Comparison of ENCODE assay signal across 8 cellular contexts in the genomic region with DNA sequence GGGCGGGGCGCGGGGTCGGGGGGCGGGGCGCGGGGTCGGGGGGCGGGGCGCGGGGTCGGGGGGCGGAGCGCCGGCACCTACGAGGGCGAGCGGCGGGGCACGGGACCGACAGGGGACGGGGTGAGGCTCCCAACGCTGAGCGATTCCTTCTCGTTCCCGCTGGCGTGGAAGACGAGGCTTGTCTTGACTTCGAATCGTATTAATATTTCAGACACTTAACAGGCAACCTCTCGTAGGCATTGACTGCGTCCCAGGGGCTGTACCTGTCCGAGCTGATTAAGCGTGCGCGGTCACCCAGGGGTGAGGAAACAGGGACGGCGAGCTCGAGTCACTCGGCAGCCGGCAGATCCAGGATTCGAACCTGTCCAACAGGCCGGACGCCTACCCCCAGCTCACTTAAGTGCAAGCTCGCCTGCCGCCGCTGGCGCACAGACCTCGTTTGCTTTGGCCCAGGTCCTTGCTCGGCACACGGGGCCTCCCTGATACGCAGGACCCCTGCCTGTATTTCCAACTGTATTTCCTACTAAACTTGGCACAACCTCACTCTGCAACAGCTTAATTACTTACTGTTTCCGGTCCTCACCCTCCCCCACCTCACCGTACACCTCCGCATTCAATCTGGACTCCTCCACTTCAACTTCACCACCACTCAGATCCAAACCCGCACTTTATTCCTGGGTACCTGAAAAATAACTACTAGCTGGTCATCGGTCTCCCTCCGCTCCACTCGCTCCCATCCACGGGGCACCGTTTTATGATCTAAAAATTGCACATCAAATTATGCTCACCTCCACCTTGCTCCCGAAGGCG. TPM values are rescaled to one million over a fixed set of nuclear protein-coding genes. Genes with fewer than 3 reads are reported as not detected.
A peak's percentile ranks its signal among the peaks of the same experiment; 100 is the strongest.
DNase-seq lines count a peak whose midpoint lies in the region; ATAC-seq and TF ChIP-seq lines count a peak whose summit lies in the region.

No MANE protein-coding gene starts in this region.

- peaks cover 7% of the 10 kb centered on the region for H3K36me3 Mint-ChIP-seq in progenitor cell of endocrine pancreas (ENCODE audit: insufficient read depth)

- H3K27me3 ChIP-seq in adipocyte (replicated peaks; ENCODE audit: control insufficient read depth, insufficient read depth, low read length): no peaks in the 10 kb centered on the region
- no peaks in the 10 kb centered on the region for H3K27me3 ChIP-seq in right atrium auricular region

- peak overlapping the region; percentile 65 for H3K27ac Mint-ChIP-seq in progenitor cell of endocrine pancreas

- POLR2A ChIA-PET in AG04449 (lab: Yijun Ruan, JAX): no interaction called here

- H3K4me1 ChIP-seq in adipocyte (ENCODE audit: control insufficient read depth, insufficient read depth, low read length): peaks cover 37% of the 10 kb centered on the region
- peaks cover 0 to 41% of the 10 kb centered on the region in 2 donors for H3K4me1 ChIP-seq in right atrium auricular region

- CTCF ChIA-PET in AG04449 (lab: Yijun Ruan, JAX): interaction anchor here (0.6 to 2.4 kb wide), 6 partner anchors 23 to 1068 kb away, joined by 3 to 7 read pairs (median 4); no protein-coding TSS in a partner anchor

- H3K27ac ChIP-seq in right atrium auricular region: peak overlapping the region; percentile 86 to 90

- DNase-seq in AG04449 (ENCODE audit: low read depth, low spot score) (no peak), NCI-H526 (lab: John Stamatoyannopoulos, UW) (peak; percentile 43 to 87), adipocyte (ENCODE audit: low read depth) (no peak), right atrium auricular region (ENCODE audit: low spot score) (peak; percentile 67), progenitor cell of endocrine pancreas (ENCODE audit: low spot score, unreplicated experiment) (peak; percentile 43)
- DNase-seq in stimulated activated CD4-positive, alpha-beta T cell treated with anti-CD3 and anti-CD28 coated beads, Interleukin-2, amount 100 ng/mL, for 48 hours: no peak

- ATAC-seq in GM18867 (IDR thresholded peaks at IDR 0.05; ENCODE audit: unreplicated experiment) (peak; percentile 32), HG03066 (IDR thresholded peaks at IDR 0.05; ENCODE audit: low read depth, unreplicated experiment) (peak; percentile 33)

- H3K9ac ChIP-seq in adipocyte (ENCODE audit: low read length): peak overlapping the region; percentile 95

- no peak for TF ChIP-seq CTCF in AG04449 (IDR thresholded peaks at IDR 0.05; ENCODE audit: insufficient read depth, low read length, missing control alignments)
- no peak for TF ChIP-seq CTCF in right atrium auricular region (IDR thresholded peaks at IDR 0.05)
- TF ChIP-seq CTCF in progenitor cell of endocrine pancreas (IDR thresholded peaks at IDR 0.05; ENCODE audit: unreplicated experiment): no peak

- H3K36me3 ChIP-seq in adipocyte (ENCODE audit: control insufficient read depth, insufficient read depth, low read length, severe bottlenecking) (peaks cover 2% of the 10 kb centered on the region), right atrium auricular region (peaks cover 8% of the 10 kb centered on the region)

- H3K9me3 Mint-ChIP-seq in progenitor cell of endocrine pancreas (ENCODE audit: low read depth): no peaks in the 10 kb centered on the region

- H3K4me3 Mint-ChIP-seq in progenitor cell of endocrine pancreas (ENCODE audit: low read depth): peak overlapping the region; percentile 85

- H3K4me3 ChIP-seq in AG04449 (ENCODE audit: low read depth, low read length) (peak overlapping the region; percentile 81), adipocyte (ENCODE audit: low read length) (peak overlapping the region; percentile 97), right atrium auricular region (peak overlapping the region; percentile 54 to 68)

- H3K9me3 ChIP-seq in adipocyte (ENCODE audit: control insufficient read depth, low read length) (no peaks in the 10 kb centered on the region), right atrium auricular region (no peaks in the 10 kb centered on the region)

- peaks cover 7% of the 10 kb centered on the region for H3K27me3 Mint-ChIP-seq in progenitor cell of endocrine pancreas

- peaks cover 30% of the 10 kb centered on the region for H3K4me1 Mint-ChIP-seq in progenitor cell of endocrine pancreas (ENCODE audit: low read depth)

RNA-seq across cellular contexts. Expression of gene ZXDC, which starts 0.7 kb away (rescaled TPM):
- 10 to 100 TPM; 18.9 to 25.5 TPM for total RNA-seq in right atrium auricular region
- 40.0 and 40.5 TPM in 2 replicates for total RNA-seq in progenitor cell of endocrine pancreas

RNA-seq across cellular contexts. Expression of gene UROC1, which starts 41.2 kb away (rescaled TPM):
- total RNA-seq in right atrium auricular region: not detected
- not detected in 2 replicates for total RNA-seq in progenitor cell of endocrine pancreas

RNA-seq across cellular contexts. Expression of gene CHST13, which starts 47.6 kb away (rescaled TPM):
- total RNA-seq in right atrium auricular region: under 1 TPM in 1 of 2 donors, not detected in 1; 0.90 TPM
- total RNA-seq in progenitor cell of endocrine pancreas: 0.36 and 0.71 TPM in 2 replicates

Comparison
In these comparisons a context has a peak if more than half of its experiments do, and no peak if none do; other contexts are left out.
1. DNase-seq: peak in NCI-H526 (2 of 2), right atrium auricular region (single experiment) and progenitor cell of endocrine pancreas (single experiment); none in AG04449 (single experiment), adipocyte (single experiment) and stimulated activated CD4-positive, alpha-beta T cell treated with anti-CD3 and anti-CD28 coated beads, Interleukin-2, amount 100 ng/mL, for 48 hours (0 of 2).
2. Peak in every context shown above with its lines, with median percentiles within 50 percentile points of each other: H3K4me3 ChIP-seq.